Comparison of ENCODE assay signal across 1 cellular context in the genomic region with DNA sequence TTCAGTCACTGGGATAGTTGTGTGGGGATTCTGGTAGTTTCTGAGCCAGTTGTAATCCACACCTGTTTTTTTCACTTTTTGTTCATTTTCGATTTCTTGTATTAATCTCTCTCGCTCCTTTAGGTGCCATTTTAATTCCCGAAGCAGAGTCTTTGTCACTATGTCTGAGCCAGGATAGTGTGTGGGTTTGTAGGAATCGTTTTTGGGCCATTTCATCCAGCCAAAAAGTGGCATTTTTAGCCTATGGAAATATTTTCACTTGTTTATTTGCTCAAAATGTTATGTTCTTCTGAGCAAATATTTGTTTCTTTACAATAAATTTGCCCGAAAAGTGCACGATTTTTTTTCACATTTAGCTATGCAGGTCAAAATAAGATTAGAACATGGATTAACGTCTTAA.
A peak's percentile ranks its signal among the peaks of the same experiment; 100 is the strongest.
TF ChIP-seq lines count a peak whose summit lies in the region.

No MANE protein-coding gene starts in this region.

TF ChIP-seq in HepG2, 621 proteins besides CTCF, POLR2A, EP300 and RAD21:
- TF ChIP-seq CBX2 (IDR thresholded peaks at IDR 0.05; ENCODE audit: low read depth, low read length) (peak; percentile 24; the same call in 1 of the 2 replicates), CBX2 (CRISPR knock-in tag; IDR thresholded peaks at IDR 0.05; ENCODE audit: low read depth) (no peak), PAX8 (CRISPR knock-in tag; IDR thresholded peaks at IDR 0.05; ENCODE audit: borderline replicate concordance) (no peak)
